ENCODE assay signal across 26 cellular contexts in the genomic region with DNA sequence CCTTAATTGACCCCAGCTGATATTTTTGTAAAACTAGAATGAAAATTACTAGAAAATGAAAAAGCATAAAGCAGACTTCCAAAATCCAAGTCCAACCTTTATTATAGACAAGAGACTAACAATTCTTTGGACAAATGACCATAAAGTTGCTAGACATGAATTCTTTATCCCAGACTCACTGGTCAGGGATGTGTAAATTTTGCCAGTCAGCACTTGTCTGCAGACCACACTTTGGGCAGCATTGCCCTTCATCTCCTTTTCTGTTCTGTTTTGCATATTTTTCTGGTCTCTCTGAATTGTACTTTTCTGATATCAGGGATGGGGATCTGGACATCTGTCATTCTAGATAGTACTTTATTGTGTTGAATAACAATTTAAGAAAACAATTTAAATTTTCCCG. TPM values are rescaled to one million over a fixed set of nuclear protein-coding genes. Genes with fewer than 3 reads are reported as not detected.
DNase-seq lines count a peak whose midpoint lies in the region; ATAC-seq, FAIRE-seq and TF ChIP-seq lines count a peak whose summit lies in the region.
"Had no signal": no experiment of that assay in that cellular context is flagged by ENCODE, and none has a peak within 500 bp of the region (broad histone marks: within the 10 kb centered on the region; RNA-seq: fewer than 3 reads in every experiment).

No MANE protein-coding gene starts in this region.

- no peak overlapping the region for H3K56ac ChIP-seq in IMR-90 (ENCODE audit: extremely low read depth, insufficient read depth, low read length)

- SMC1A ChIA-PET in GM12878 (lab: Charles Lee; ENCODE audit: uncharacterized antibody, unreplicated experiment) = interaction anchor here (2.0 kb wide), 1 partner anchor 10 kb away, joined by 8 read pairs; a partner anchor contains a TSS

- no peaks in the 10 kb centered on the region; the same call in 1 of the 2 replicates for H3K9me1 ChIP-seq in IMR-90 (ENCODE audit: insufficient read depth, low read length)

- H4K5ac ChIP-seq in IMR-90 (ENCODE audit: low read depth, low read length) = no peak overlapping the region

- H4K91ac ChIP-seq in IMR-90 (ENCODE audit: insufficient read depth, low read depth, low read length) = no peak overlapping the region

- H3K79me1 ChIP-seq in IMR-90 (ENCODE audit: low read depth in 1 of 2, low read length in 2 of 2) = no peaks in the 10 kb centered on the region

- no peak overlapping the region for H3K4me3 ChIP-seq in HepG2 (replicated peaks in 1 of 3; ENCODE audit: insufficient read depth in 1 of 3, low read depth in 2 of 3, low read length in 3 of 3)
- no peak overlapping the region for H3K4me3 ChIP-seq in right lobe of liver
- no peak overlapping the region for H3K4me3 ChIP-seq in IMR-90 (ENCODE audit: insufficient read depth, low read depth, low read length)
- no peak overlapping the region for H3K4me3 ChIP-seq in GM12878
- H3K4me3 ChIP-seq: BLaER1 had no signal

- no peak overlapping the region for H2BK5ac ChIP-seq in IMR-90 (ENCODE audit: low read depth, low read length, poor library complexity, severe bottlenecking)

- 94% methylated on average over 1 of the region's 1 CpG for WGBS in HepG2 (ENCODE audit: low lambda C conversion rate)
- 82% methylated on average over 1 of the region's 1 CpG for WGBS in right lobe of liver (ENCODE audit: insufficient coverage, low coverage, low lambda C conversion rate, missing lambda C conversion rate)
- WGBS in IMR-90 (ENCODE audit: extremely low coverage in 2 of 2, insufficient read length in 1 of 2), 2 experiments = no CpG with 5 or more reads among the region's 1 CpG
- WGBS in GM12878 (ENCODE audit: insufficient coverage, insufficient replicate concordance, low lambda C conversion rate, missing lambda C conversion rate) = 100% methylated on average over 1 of the region's 1 CpG

- H3K27me3 ChIP-seq in HepG2 (ENCODE audit: control insufficient read depth in 1 of 2, insufficient read depth in 2 of 2, low read length in 2 of 2) (no peaks in the 10 kb centered on the region), right lobe of liver (no peaks in the 10 kb centered on the region), IMR-90 (ENCODE audit: control insufficient read depth, insufficient read depth, low read length) (no peaks in the 10 kb centered on the region), GM12878 (replicated peaks in 1 of 2; ENCODE audit: control insufficient read depth in 2 of 2, insufficient read depth in 2 of 2, low read length in 1 of 2) (no peaks in the 10 kb centered on the region)
- H3K27me3 ChIP-seq: BE2C, BLaER1 had no signal

- FAIRE-seq in HepG2 (lab: Jason Lieb, UNC) (no peak), GM12878 (lab: Jason Lieb, UNC) (peak; percentile 23)
- FAIRE-seq: GM12891, GM18507 had no signal

- H3K36me3 ChIP-seq in HepG2 (replicated peaks in 1 of 2; ENCODE audit: control insufficient read depth in 1 of 2, insufficient read depth in 2 of 2, low read length in 2 of 2) (no peaks in the 10 kb centered on the region), right lobe of liver (no peaks in the 10 kb centered on the region), IMR-90 (ENCODE audit: control insufficient read depth, insufficient read depth, low read length) (no peaks in the 10 kb centered on the region), GM12878 (ENCODE audit: control insufficient read depth in 2 of 2, insufficient read depth in 2 of 2, low read length in 1 of 2) (no peaks in the 10 kb centered on the region)
- H3K36me3 ChIP-seq: BE2C, BLaER1 had no signal

- H3K23ac ChIP-seq in IMR-90 (ENCODE audit: low read depth, low read length) = no peak overlapping the region

- no peak overlapping the region for H3K4ac ChIP-seq in IMR-90 (ENCODE audit: low read depth, low read length)

- no peak for TF ChIP-seq RAD21 in HepG2 (CRISPR knock-in tag; IDR thresholded peaks at IDR 0.05)
- no peak for TF ChIP-seq RAD21 in IMR-90 (IDR thresholded peaks at IDR 0.05; ENCODE audit: low read length)
- no peak for TF ChIP-seq RAD21 in GM12878 (IDR thresholded peaks at IDR 0.05; ENCODE audit: insufficient read depth, low read depth, low read length)

- no peak overlapping the region for H3K18ac ChIP-seq in IMR-90 (ENCODE audit: low read depth, low read length)

- H4K20me1 ChIP-seq in HepG2 (ENCODE audit: insufficient read depth, low read length) (no peaks in the 10 kb centered on the region), IMR-90 (ENCODE audit: insufficient read depth, low read length) (no peaks in the 10 kb centered on the region), GM12878 (ENCODE audit: control insufficient read depth, insufficient read depth) (no peaks in the 10 kb centered on the region)
- H4K20me1 ChIP-seq: BLaER1 had no signal

- no peak overlapping the region for H3K4me2 ChIP-seq in HepG2 (ENCODE audit: low read depth, low read length)
- no peak overlapping the region for H3K4me2 ChIP-seq in IMR-90 (ENCODE audit: low read depth, low read length)
- H3K4me2 ChIP-seq in GM12878 (ENCODE audit: control insufficient read depth, insufficient read depth) = no peak overlapping the region
- H3K4me2 ChIP-seq: BLaER1 had no signal

- no peaks in the 10 kb centered on the region for H3K9me3 ChIP-seq in HepG2 (ENCODE audit: low read length)
- no peaks in the 10 kb centered on the region for H3K9me3 ChIP-seq in right lobe of liver
- no peaks in the 10 kb centered on the region for H3K9me3 ChIP-seq in IMR-90 (ENCODE audit: control insufficient read depth, insufficient read depth, low read length)
- H3K9me3 ChIP-seq in GM12878 (replicated peaks; ENCODE audit: control insufficient read depth, insufficient read depth, low read length) = no peaks in the 10 kb centered on the region; the same call in 2 of the 3 replicates
- H3K9me3 ChIP-seq: BE2C, BLaER1 had no signal

- intact Hi-C loops in HepG2 (cut with micrococcal nuclease; ENCODE audit: unreplicated experiment) (no loop called here), right lobe of liver (cut with DNase I) (no loop called here), IMR-90 (cut with micrococcal nuclease) (no loop called here), GM12878 (cut with micrococcal nuclease; ENCODE audit: unreplicated experiment) (no loop called here)

- no peak overlapping the region for H2AK9ac ChIP-seq in IMR-90 (replicated peaks; ENCODE audit: low read depth, low read length, poor library complexity)

- H2AFZ ChIP-seq in HepG2 (ENCODE audit: low read length) (no peak overlapping the region), IMR-90 (replicated peaks; ENCODE audit: low read length, poor library complexity) (no peak overlapping the region), GM12878 (ENCODE audit: control insufficient read depth, low read depth, low read length) (no peak overlapping the region)

- BruUV-seq in HepG2 (replicated peaks; lab: Mats Ljungman, UMichigan) (no TSS peak), IMR-90 (replicated peaks; lab: Mats Ljungman, UMichigan) (no TSS peak), GM12878 (replicated peaks; lab: Mats Ljungman, UMichigan) (no TSS peak)

- no peak overlapping the region for H2BK20ac ChIP-seq in IMR-90 (ENCODE audit: low read depth, low read length)

- RAD21 ChIA-PET in GM12878 (lab: Charles Lee; ENCODE audit: unreplicated experiment) = interaction anchor here (1.0 kb wide), 1 partner anchor 561 kb away, joined by 3 read pairs; no protein-coding TSS in a partner anchor

- POLR2A ChIA-PET in HepG2 (lab: Yijun Ruan, JAX) (no interaction called here), IMR-90 (lab: Charles Lee; ENCODE audit: unreplicated experiment) (no interaction called here), GM12878 (lab: Charles Lee) (no interaction called here)

- dilution Hi-C loops in IMR-90 (cut with HindIII; ENCODE audit: low sequenced_read_pairs, unreplicated experiment) = no loop called here

- ATAC-seq in HepG2 = no peak
- ATAC-seq in right lobe of liver = no peak
- no peak for ATAC-seq in IMR-90 (ENCODE audit: low read depth)
- ATAC-seq in GM12878 = no peak
- no peak for ATAC-seq in HG03439 (IDR thresholded peaks at IDR 0.05; ENCODE audit: unreplicated experiment)
- ATAC-seq in GM18502 (IDR thresholded peaks at IDR 0.05; ENCODE audit: poor library complexity, unreplicated experiment) = no peak

- TF ChIP-seq POLR2A in HepG2 (IDR thresholded peaks at IDR 0.05; ENCODE audit: insufficient read depth in 1 of 2, low read depth in 2 of 2, low read length in 2 of 2) = no peak
- no peak for TF ChIP-seq POLR2A in right lobe of liver (IDR thresholded peaks at IDR 0.05)
- no peak for TF ChIP-seq POLR2A in IMR-90 (IDR thresholded peaks at IDR 0.05; ENCODE audit: low read depth, low read length)
- no peak for TF ChIP-seq POLR2A in GM12878 (IDR thresholded peaks at IDR 0.05; ENCODE audit: low read depth, low read length)

- CTCF ChIA-PET in HepG2 (lab: Yijun Ruan, JAX; ENCODE audit: low intra/inter-chr PET ratio, low total read pairs) (no interaction called here), IMR-90 (lab: Yijun Ruan, JAX) (no interaction called here), GM12878 (lab: Yijun Ruan, JAX) (no interaction called here)

- no peak for DNase-seq in HepG2 (ENCODE audit: low spot score)
- no peak for DNase-seq in right lobe of liver
- DNase-seq in IMR-90 = no peak
- DNase-seq in GM12878 (ENCODE audit: low read depth, low spot score) = no peak
- DNase-seq in substantia nigra (lab: John Stamatoyannopoulos, UW) = no peak
- DNase-seq: ACHN; BE2C; C1 segment of cervical spinal cord; CD4-positive, alpha-beta memory T cell; CD4-positive, CD25-positive, alpha-beta regulatory T cell; CD8-positive, alpha-beta memory T cell; COR-L47; DMS 273 treated with DMSO at 0.1 percent for 48 hours; DMS153; DMS53; DMS79; DND-41; EL; GDM1 had no signal

- no peak for TF ChIP-seq EP300 in HepG2 (IDR thresholded peaks at IDR 0.05; ENCODE audit: low read depth in 2 of 2, low read length in 2 of 2)
- TF ChIP-seq EP300 in HepG2 (CRISPR knock-in tag; IDR thresholded peaks at IDR 0.05; ENCODE audit: borderline replicate concordance) = no peak
- no peak for TF ChIP-seq EP300 in GM12878 (IDR thresholded peaks at IDR 0.05; ENCODE audit: borderline replicate concordance in 1 of 2, control insufficient read depth in 1 of 2, low read depth in 2 of 2, low read length in 2 of 2)

- H3K27ac ChIP-seq in HepG2 (ENCODE audit: extremely low read length, insufficient read depth, low read length) (no peak overlapping the region), right lobe of liver (no peak overlapping the region), IMR-90 (ENCODE audit: insufficient read depth, low read length) (no peak overlapping the region), GM12878 (ENCODE audit: control insufficient read depth, insufficient read depth) (no peak overlapping the region), substantia nigra (ENCODE audit: low read depth, low read length, poor library complexity, severe bottlenecking) (no peak overlapping the region)
- H3K27ac ChIP-seq: 22Rv1, BLaER1 had no signal

- H2BK120ac ChIP-seq in IMR-90 (ENCODE audit: low read depth, low read length) = no peak overlapping the region

- in situ Hi-C loops in HepG2 (cut with HindIII; ENCODE audit: extremely low pct_ligation_motif_present, low pct_unique_long_range_greater_than_20kb) = no loop called here
- in situ Hi-C loops in IMR-90 (cut with MboI; ENCODE audit: low sequenced_read_pairs) = no loop called here
- in situ Hi-C loops in GM12878 (cut with MboI) = no loop called here

- no peak overlapping the region for H4K8ac ChIP-seq in IMR-90 (ENCODE audit: low read depth in 2 of 2, low read length in 2 of 2)

- H3K4me1 ChIP-seq in HepG2 (ENCODE audit: insufficient read depth, low read length) = no peaks in the 10 kb centered on the region
- H3K4me1 ChIP-seq in right lobe of liver = peaks cover 0 to 7% (median 3%) of the 10 kb centered on the region in 4 donors
- 0 out of 2 replicates have a peak, but pooled peaks cover 2% of the 10 kb centered on the region for H3K4me1 ChIP-seq in IMR-90 (ENCODE audit: control insufficient read depth, insufficient read depth, low read length)
- no peaks in the 10 kb centered on the region for H3K4me1 ChIP-seq in GM12878 (ENCODE audit: control insufficient read depth, insufficient read depth, low read length)
- H3K4me1 ChIP-seq: BE2C, BLaER1 had no signal

- no peaks in the 10 kb centered on the region for H3K79me2 ChIP-seq in HepG2 (ENCODE audit: insufficient read depth, low read length)
- no peaks in the 10 kb centered on the region for H3K79me2 ChIP-seq in GM12878 (ENCODE audit: control insufficient read depth, insufficient read depth, low read length)

- H2BK15ac ChIP-seq in IMR-90 (ENCODE audit: low read depth, low read length) = no peak overlapping the region

- TF ChIP-seq CTCF in HepG2 (CRISPR knock-in tag; IDR thresholded peaks at IDR 0.05) (no peak), right lobe of liver (IDR thresholded peaks at IDR 0.05) (no peak), IMR-90 (conservative IDR thresholded peaks at IDR 0.05; ENCODE audit: low read depth, low read length) (no peak), GM12878 (IDR thresholded peaks at IDR 0.05 in 2 of 3, conservative IDR thresholded peaks at IDR 0.05 in 1 of 3; ENCODE audit: control insufficient read depth in 2 of 3, extremely low read depth in 1 of 3, insufficient read depth in 1 of 3, low read depth in 3 of 3, low read length in 3 of 3) (no peak)

- no peak overlapping the region for H3K14ac ChIP-seq in IMR-90 (replicated peaks; ENCODE audit: low read depth, low read length)

- H3K9ac ChIP-seq in HepG2 (ENCODE audit: insufficient read depth, low read depth, low read length) (no peak overlapping the region), IMR-90 (ENCODE audit: low read depth, low read length) (no peak overlapping the region), GM12878 (ENCODE audit: control insufficient read depth, insufficient read depth, low read length) (no peak overlapping the region)
- H3K9ac ChIP-seq: BLaER1 had no signal

- no peak overlapping the region for H2AK5ac ChIP-seq in IMR-90 (ENCODE audit: low read depth, low read length)

RNA-seq across cellular contexts. Expression of a gene that starts 10.1 kb away (rescaled TPM):
- total RNA-seq in HepG2 (2016; rRNA removed; fragmentation: Illumina TruSeq; extraction: Trizol) (not detected in 2 replicates), right lobe of liver (10 to 100 TPM in 2 of 6 experiments, 1 to 10 TPM in 4; 6.3 to 11.5 (median 8.3) TPM), IMR-90 (2012; rRNA removed) (110 and 127 TPM in 2 replicates), GM12878 (2014; rRNA removed) (3.8 and 4.8 TPM in 2 replicates), GM12878 (2014; rRNA removed; fragmentation: Illumina TruSeq; extraction: Trizol) (3.1 and 4.2 TPM in 2 replicates), GM12878 (2021) (3.4 and 4.4 TPM in 2 replicates)
- not detected in 2 replicates for total RNA-seq in HepG2 (2016; cell fraction: cytosol; rRNA removed; fragmentation: Illumina TruSeq; extraction: Trizol; ENCODE audit: low read depth)
- 0.02 TPM in 1 of 2 replicates, not detected in the other for total RNA-seq in HepG2 (2016; cell fraction: insoluble cytoplasmic fraction; rRNA removed; fragmentation: Illumina TruSeq; extraction: Trizol)
- total RNA-seq in HepG2 (2016; cell fraction: membrane; rRNA removed; fragmentation: Illumina TruSeq; extraction: Trizol) = not detected in 2 replicates
- not detected in 2 replicates for total RNA-seq in HepG2 (2016; cell fraction: nucleus; rRNA removed; fragmentation: Illumina TruSeq; extraction: Trizol)
- polyA plus RNA-seq in HepG2 (2011; rRNA removed) (not detected in 2 replicates), IMR-90 (2012; rRNA removed) (15.2 and 17.1 TPM in 2 replicates), GM12878 (2011; rRNA removed) (4.0 and 4.7 TPM in 2 replicates), GM12878 (2014; fragmentation: Illumina TruSeq; extraction: Trizol) (1.3 and 1.7 TPM in 2 replicates), GM12878 (2014; fragmentation: Nextera tagmentation; extraction: Ambion mirVana) (1 to 10 TPM; 1.3 to 4.3 TPM), GM12878 (2014; rRNA removed) (0.79 and 1.3 TPM in 2 replicates), GM12878 (2016; fragmentation: Nextera tagmentation; extraction: Ambion mirVana) (1 to 10 TPM; 1.3 to 3.0 TPM)
- polyA plus RNA-seq in HepG2 (2011; cell fraction: cytosol; rRNA removed) = 0.05 TPM in 1 of 2 replicates, not detected in the other
- not detected in 2 replicates for polyA plus RNA-seq in HepG2 (2011; cell fraction: nucleus; rRNA removed)
- polyA plus RNA-seq in HepG2 (2012) = 0.05 TPM in 1 of 2 replicates, not detected in the other
- polyA plus RNA-seq in HepG2 (2016; cell fraction: cytosol; fragmentation: Illumina TruSeq; extraction: Trizol; ENCODE audit: low read depth) = not detected in 2 replicates
- not detected in 2 replicates for polyA plus RNA-seq in HepG2 (2016; cell fraction: insoluble cytoplasmic fraction; fragmentation: Illumina TruSeq; extraction: Trizol; ENCODE audit: low read depth)
- polyA plus RNA-seq in HepG2 (2016; cell fraction: membrane; fragmentation: Illumina TruSeq; extraction: Trizol; ENCODE audit: low read depth) = not detected in 2 replicates
- polyA plus RNA-seq in HepG2 (2016; cell fraction: nucleus; fragmentation: Illumina TruSeq; extraction: Trizol; ENCODE audit: insufficient read depth, low read depth) = not detected in 2 replicates
- 18.6 TPM in 1 of 2 replicates, not detected in the other for polyA minus RNA-seq in HepG2 (2011; rRNA and poly(A)+ RNA removed; ENCODE audit: low replicate concordance)
- polyA minus RNA-seq in HepG2 (2011; cell fraction: cytosol; rRNA and poly(A)+ RNA removed) = not detected in 2 replicates
- polyA minus RNA-seq in HepG2 (2011; cell fraction: nucleus; rRNA and poly(A)+ RNA removed) = 0.50 and 0.52 TPM in 2 replicates
- 4.3 and 5.0 TPM in 2 replicates for polyA plus RNA-seq in IMR-90 (2012; cell fraction: cytosol; rRNA removed)
- 10.2 and 28.8 TPM in 2 replicates for polyA plus RNA-seq in IMR-90 (2012; cell fraction: nucleus; rRNA removed; ENCODE audit: low replicate concordance)
- total RNA-seq in GM12878 (2013; cell fraction: nucleolus; rRNA removed) = 56.8 and 65.8 TPM in 2 replicates
- 0.67 TPM for polyA plus RNA-seq in GM12878 (2011; ENCODE audit: low read depth)
- polyA plus RNA-seq in GM12878 (2011; cell fraction: cytosol; rRNA removed) = 3.5 and 4.0 TPM in 2 replicates
- 9.4 and 12.8 TPM in 2 replicates for polyA plus RNA-seq in GM12878 (2011; cell fraction: nucleus; rRNA removed)
- polyA plus RNA-seq in GM12878 (2012) = 1.8 and 2.0 TPM in 2 replicates
- polyA minus RNA-seq in GM12878 (2011; rRNA and poly(A)+ RNA removed) = 31.4 and 38.2 TPM in 2 replicates
- polyA minus RNA-seq in GM12878 (2011; cell fraction: cytosol; rRNA and poly(A)+ RNA removed) = 6.5 and 7.1 TPM in 2 replicates
- 30.6 and 45.5 TPM in 2 replicates for polyA minus RNA-seq in GM12878 (2011; cell fraction: nucleus; rRNA and poly(A)+ RNA removed)
- polyA plus RNA-seq: CD14-positive monocyte had no signal
